Comparison of ENCODE assay signal across 22 cellular contexts in the genomic region with DNA sequence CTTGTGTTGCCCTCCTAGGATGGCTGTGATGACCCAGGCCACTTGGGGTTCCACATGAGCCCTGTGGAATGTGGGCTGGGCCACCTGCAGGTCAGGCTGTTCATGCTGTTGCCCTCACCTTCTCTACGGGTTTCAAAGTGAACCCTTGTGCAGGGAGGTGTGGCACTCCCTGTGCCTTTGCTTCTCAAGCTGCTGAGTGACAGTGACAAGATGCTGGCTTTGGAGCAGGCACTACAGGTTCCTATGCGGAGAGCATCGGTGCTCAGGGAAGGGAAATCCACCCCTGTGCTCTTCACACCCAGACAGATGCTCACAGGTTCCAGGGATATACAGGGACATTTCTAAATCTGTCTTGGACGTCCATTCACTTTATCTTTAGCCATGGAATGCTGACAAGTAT.
DNase-seq lines count a peak whose midpoint lies in the region; ATAC-seq and TF ChIP-seq lines count a peak whose summit lies in the region.
"Had no signal": no experiment of that assay in that cellular context is flagged by ENCODE, and none has a peak within 500 bp of the region (broad histone marks: within the 10 kb centered on the region; RNA-seq: fewer than 3 reads in every experiment).

No MANE protein-coding gene starts in this region.

- H3K36me3 ChIP-seq in left ventricle myocardium inferior = no peaks in the 10 kb centered on the region
- H3K36me3 ChIP-seq in smooth muscle cell (ENCODE audit: low read depth) = no peaks in the 10 kb centered on the region

- H3K36me3 Mint-ChIP-seq in nephron (ENCODE audit: low read depth) = no peaks in the 10 kb centered on the region
- H3K36me3 Mint-ChIP-seq: CD8-positive, alpha-beta memory T cell; IgD-negative memory B cell had no signal

- no peak overlapping the region for H2AFZ ChIP-seq in smooth muscle cell (ENCODE audit: low read depth)

- H3K4me3 Mint-ChIP-seq in nephron = no peak overlapping the region
- H3K4me3 Mint-ChIP-seq: CD8-positive, alpha-beta memory T cell; IgD-negative memory B cell had no signal

- H3K4me1 Mint-ChIP-seq in nephron = peaks cover 52% of the 10 kb centered on the region
- H3K4me1 Mint-ChIP-seq: CD8-positive, alpha-beta memory T cell; IgD-negative memory B cell had no signal

- no peak for ATAC-seq in GM21786 (IDR thresholded peaks at IDR 0.05; ENCODE audit: unreplicated experiment)

- no peak overlapping the region for H3K4me3 ChIP-seq in fibroblast of villous mesenchyme (ENCODE audit: low read depth, low read length)
- no peak overlapping the region for H3K4me3 ChIP-seq in left ventricle myocardium inferior
- H3K4me3 ChIP-seq in smooth muscle cell = no peak overlapping the region
- H3K4me3 ChIP-seq: SK-N-MC had no signal

- DNase-seq in fibroblast of villous mesenchyme (ENCODE audit: low read depth) (peak; percentile 25), left ventricle myocardium inferior (peak; percentile 64), smooth muscle cell (lab: John Stamatoyannopoulos, UW; ENCODE audit: unreplicated experiment) (no peak), NCI-H748 treated with DMSO at 0.1 percent for 48 hours (lab: John Stamatoyannopoulos, UW) (no peak), SW 1271 (lab: John Stamatoyannopoulos, UW) (no peak), DMS114 treated with DMSO at 0.1 percent for 48 hours (lab: John Stamatoyannopoulos, UW; ENCODE audit: unreplicated experiment) (no peak)
- DNase-seq: CD8-positive, alpha-beta memory T cell; EL; GF-D8; H7; MV-4-11; NCI-H1105 treated with DMSO at 0.1 percent for 48 hours; NCI-H2081; NCI-H2171; NCI-H526; OCI-M1; SHP77 treated with DMSO at 0.1 percent for 48 hours had no signal

- peaks cover 4% of the 10 kb centered on the region for H3K27me3 Mint-ChIP-seq in nephron (ENCODE audit: low read depth)
- H3K27me3 Mint-ChIP-seq: CD8-positive, alpha-beta memory T cell; IgD-negative memory B cell had no signal

- TF ChIP-seq CTCF in fibroblast of villous mesenchyme (IDR thresholded peaks at IDR 0.05; ENCODE audit: insufficient read depth, low read depth, low read length) (no peak), left ventricle myocardium inferior (IDR thresholded peaks at IDR 0.05; ENCODE audit: borderline replicate concordance) (no peak), nephron (IDR thresholded peaks at IDR 0.05; ENCODE audit: unreplicated experiment in 3 of 3) (no peak), smooth muscle cell (IDR thresholded peaks at IDR 0.05; ENCODE audit: borderline replicate concordance, insufficient read depth, poor library complexity, severe bottlenecking) (no peak)

- no peaks in the 10 kb centered on the region for H3K27me3 ChIP-seq in left ventricle myocardium inferior (ENCODE audit: low read depth)
- no peaks in the 10 kb centered on the region for H3K27me3 ChIP-seq in smooth muscle cell (ENCODE audit: low read depth)

- H3K27ac ChIP-seq in left ventricle myocardium inferior (replicated peaks) = peak overlapping the region; percentile 91
- H3K27ac ChIP-seq in smooth muscle cell (ENCODE audit: low read depth) = no peak overlapping the region
- H3K27ac ChIP-seq: C4-2B, SK-N-MC had no signal

- H4K20me1 ChIP-seq in smooth muscle cell (ENCODE audit: low read depth) = no peaks in the 10 kb centered on the region

- H3K4me1 ChIP-seq in left ventricle myocardium inferior (peaks cover 60% of the 10 kb centered on the region), smooth muscle cell (ENCODE audit: low read depth) (no peaks in the 10 kb centered on the region)

- H3K79me2 ChIP-seq in smooth muscle cell (ENCODE audit: low read depth) = no peaks in the 10 kb centered on the region

- H3K9me3 ChIP-seq in left ventricle myocardium inferior (replicated peaks) (no peaks in the 10 kb centered on the region), smooth muscle cell (replicated peaks; ENCODE audit: low read depth) (no peaks in the 10 kb centered on the region)

- H3K4me2 ChIP-seq in smooth muscle cell = peak overlapping the region; percentile 23

- peak overlapping the region in 2 of 3 experiments; percentile 65 to 72 for H3K27ac Mint-ChIP-seq in nephron
- H3K27ac Mint-ChIP-seq: CD8-positive, alpha-beta memory T cell; IgD-negative memory B cell had no signal

- no peaks in the 10 kb centered on the region for H3K9me3 Mint-ChIP-seq in nephron

- no peaks in the 10 kb centered on the region for H3F3A ChIP-seq in smooth muscle cell (ENCODE audit: low read depth)

- WGBS in smooth muscle cell (ENCODE audit: low lambda C conversion rate) = 42% methylated on average over 4 of the region's 4 CpGs

- intact Hi-C loops in left ventricle myocardium inferior (cut with micrococcal nuclease) = no loop called here

- no peak overlapping the region for H3K9ac ChIP-seq in smooth muscle cell (ENCODE audit: low read depth)

Comparison
In these comparisons a context has a peak if more than half of its experiments do, and no peak if none do; other contexts are left out.
1. DNase-seq: peak in fibroblast of villous mesenchyme (single experiment) and left ventricle myocardium inferior (single experiment); none in smooth muscle cell (single experiment), NCI-H748 treated with DMSO at 0.1 percent for 48 hours (single experiment), SW 1271 (0 of 2) and DMS114 treated with DMSO at 0.1 percent for 48 hours (single experiment).